Comparison of ENCODE assay signal across 8 cellular contexts in the genomic region with DNA sequence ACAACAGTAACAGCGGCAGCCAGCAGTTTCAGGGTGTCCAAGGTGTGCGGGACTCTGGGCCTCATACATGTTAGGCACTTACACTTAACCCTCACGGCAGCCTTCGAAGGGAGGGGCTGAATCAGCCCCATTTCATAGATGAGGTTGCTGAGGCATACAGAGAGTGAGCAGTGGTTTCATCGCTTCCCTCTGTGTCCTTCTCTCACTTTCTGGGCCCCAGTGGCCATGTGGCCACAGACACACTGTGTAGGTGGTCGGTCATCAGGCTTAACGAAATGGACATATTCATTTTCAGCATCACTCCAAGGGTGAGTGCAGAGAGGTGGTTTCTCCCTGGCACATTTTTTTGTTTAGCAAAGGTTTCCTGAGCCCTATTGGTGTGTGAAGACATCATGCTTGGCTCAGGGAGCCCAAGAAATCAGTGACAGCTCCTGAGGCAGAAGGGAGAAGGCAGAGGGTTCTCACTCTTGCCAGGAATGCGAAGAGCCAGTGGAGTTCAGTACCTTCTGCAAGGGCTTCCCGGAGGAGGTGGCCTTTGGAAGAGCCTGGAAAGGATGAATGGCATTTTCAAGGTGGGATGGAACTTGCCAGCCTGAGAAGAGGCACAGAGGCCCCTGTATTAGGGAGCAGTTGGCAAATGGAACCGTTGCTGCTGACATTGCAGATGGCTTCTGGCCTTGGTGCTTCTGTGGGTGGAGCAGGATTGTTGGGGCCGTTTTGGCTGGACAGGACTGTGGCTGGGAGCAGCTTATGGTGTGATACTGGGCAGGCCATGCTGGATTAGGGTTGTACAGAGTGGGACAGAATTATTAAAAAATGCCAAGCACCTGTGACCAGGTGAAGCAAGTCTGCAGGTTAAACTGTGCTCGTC.
DNase-seq lines count a peak whose midpoint lies in the region; ATAC-seq and TF ChIP-seq lines count a peak whose summit lies in the region.

No MANE protein-coding gene starts in this region.

- peak; percentile 84 for DNase-seq in GM10248 (ENCODE audit: extremely low spot score)
- peak; percentile 50 for DNase-seq in cerebellar cortex (ENCODE audit: low spot score)
- DNase-seq in stimulated activated CD4-positive, alpha-beta T cell treated with anti-CD3 and anti-CD28 coated beads, TNF-alpha, amount 100 ng/mL, for 48 hours (ENCODE audit: low read depth in 3 of 3) = peak in 2 of 3 donors; percentile 37 to 49
- DNase-seq in NCI-H446 (lab: John Stamatoyannopoulos, UW) = no peak
- no peak for DNase-seq in islet precursor cell
- DNase-seq in DMS79 treated with DMSO at 0.1 percent for 48 hours (lab: John Stamatoyannopoulos, UW) = no peak

- TF ChIP-seq CTCF in GM10248 (IDR thresholded peaks at IDR 0.05; ENCODE audit: control extremely low read depth, extremely low read depth, low read depth, missing control alignments) = no peak

- POLR2A ChIA-PET in GM10248 (lab: Yijun Ruan, JAX) = interaction anchor here (1.1 to 1.7 kb wide), 3 partner anchors 35 to 63 kb away, joined by 3 to 20 read pairs (median 4); no protein-coding TSS in a partner anchor

- ATAC-seq in GM21360 (IDR thresholded peaks at IDR 0.05; ENCODE audit: unreplicated experiment) (peak; percentile 57), HG03565 (IDR thresholded peaks at IDR 0.05; ENCODE audit: unreplicated experiment) (peak; percentile 74)

- CTCF ChIA-PET in GM10248 (lab: Yijun Ruan, JAX) = interaction anchor here (1.3 to 3.8 kb wide), 3 partner anchors 13 to 39 kb away, joined by 3 to 18 read pairs (median 4); no protein-coding TSS in a partner anchor

Comparison
In these comparisons a context has a peak if more than half of its experiments do, and no peak if none do; other contexts are left out.
1. DNase-seq: peak in GM10248 (single experiment), cerebellar cortex (single experiment) and stimulated activated CD4-positive, alpha-beta T cell treated with anti-CD3 and anti-CD28 coated beads, TNF-alpha, amount 100 ng/mL, for 48 hours (2 of 3); none in NCI-H446 (0 of 2), islet precursor cell (single experiment) and DMS79 treated with DMSO at 0.1 percent for 48 hours (single experiment).